Comparison of ENCODE assay signal across 22 cellular contexts in the genomic region with DNA sequence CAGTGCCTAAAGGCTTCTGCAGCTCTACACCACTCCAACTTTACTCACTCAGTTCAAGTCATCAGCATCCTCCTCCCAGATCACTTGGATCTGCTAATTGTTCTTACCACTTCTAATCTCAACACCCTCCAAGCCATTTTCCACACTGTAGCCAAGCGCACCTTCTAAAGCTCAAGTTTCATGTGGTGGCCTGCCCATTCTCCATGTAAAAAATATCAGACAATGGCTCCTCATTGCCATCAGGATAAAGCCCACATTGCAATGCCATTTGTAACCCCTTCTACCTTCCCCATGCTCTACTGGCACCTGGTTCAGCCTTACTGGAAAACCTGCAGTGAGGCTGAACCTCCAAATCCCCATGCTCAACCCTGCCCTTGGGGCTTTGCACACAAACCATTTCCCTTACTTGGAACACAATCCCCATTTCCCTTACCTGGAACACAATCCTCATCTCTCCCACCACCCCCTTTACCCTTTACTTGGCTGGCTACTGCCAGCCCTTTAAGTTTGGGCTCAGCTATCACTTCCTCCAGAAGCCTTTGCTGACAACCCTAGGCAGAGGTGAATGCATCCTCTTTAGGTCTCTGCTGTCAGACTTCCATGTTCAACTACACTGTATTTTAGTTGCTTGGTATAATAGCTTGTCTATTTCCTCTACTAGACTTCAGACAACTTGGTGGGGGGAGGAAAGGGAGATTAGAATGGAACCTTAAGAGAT.
"Had no signal": no experiment of that assay in that cellular context is flagged by ENCODE, and none has a peak within 500 bp of the region (broad histone marks: within the 10 kb centered on the region; RNA-seq: fewer than 3 reads in every experiment).

No MANE protein-coding gene starts in this region.

- H3K36me3 ChIP-seq: adrenal gland, breast epithelium, heart right ventricle, left ventricle myocardium inferior, right lobe of liver, thoracic aorta, upper lobe of left lung had no signal

- H3K4me1 ChIP-seq: breast epithelium had no signal

- H3K27me3 ChIP-seq: adrenal gland, breast epithelium, heart right ventricle, right lobe of liver, upper lobe of left lung had no signal

- H3K27ac ChIP-seq: adrenal gland, breast epithelium, epithelial cell of prostate, right lobe of liver, thoracic aorta, upper lobe of left lung had no signal

- H3K4me3 ChIP-seq: adrenal gland, breast epithelium, heart right ventricle, left ventricle myocardium inferior, right lobe of liver, thoracic aorta, upper lobe of left lung had no signal

- DNase-seq: activated CD4-positive, alpha-beta T cell treated with anti-CD3 and anti-CD28 coated beads for 4 hours; activated CD4-positive, alpha-beta T cell treated with anti-CD3 and anti-CD28 coated beads, Interleukin-2, amount 50 U/mL, for 48 hours; activated CD4-positive, CD25-positive, alpha-beta regulatory T cell; activated CD8-positive, alpha-beta memory T cell treated with anti-CD3 and anti-CD28 coated beads, Interleukin-2, amount 50 U/mL, for 48 hours; activated naive CD4-positive, alpha-beta T cell; activated T-cell treated with anti-CD3 and anti-CD28 coated beads, Interleukin-2, amount 50 U/mL, for 4 hours; adrenal gland; cerebellar nuclear complex; cortex of kidney; heart right ventricle; left ventricle myocardium inferior; mammary epithelial cell; right lobe of liver; small intestine; stimulated activated CD4-positive, alpha-beta T cell treated with anti-CD3 and anti-CD28 coated beads, Interleukin-2, amount 100 ng/mL, for 24 hours; stimulated activated naive B cell treated with anti-CD40 and anti-IgM and Interleukin-4, amounts not matched to agents 10 μg/mL and 1 μg/mL and 100 μg/mL, for 72 hours; T-cell; T-helper 9 cell had no signal

- ATAC-seq: activated T-cell treated with anti-CD3 and anti-CD28 coated beads, Interleukin-2, amount 50 U/mL, for 4 hours; heart right ventricle; right lobe of liver; T-cell had no signal

- H3K9me3 ChIP-seq: adrenal gland, breast epithelium, heart right ventricle, left ventricle myocardium inferior, right lobe of liver, thoracic aorta, upper lobe of left lung had no signal
